In the genomic region with DNA sequence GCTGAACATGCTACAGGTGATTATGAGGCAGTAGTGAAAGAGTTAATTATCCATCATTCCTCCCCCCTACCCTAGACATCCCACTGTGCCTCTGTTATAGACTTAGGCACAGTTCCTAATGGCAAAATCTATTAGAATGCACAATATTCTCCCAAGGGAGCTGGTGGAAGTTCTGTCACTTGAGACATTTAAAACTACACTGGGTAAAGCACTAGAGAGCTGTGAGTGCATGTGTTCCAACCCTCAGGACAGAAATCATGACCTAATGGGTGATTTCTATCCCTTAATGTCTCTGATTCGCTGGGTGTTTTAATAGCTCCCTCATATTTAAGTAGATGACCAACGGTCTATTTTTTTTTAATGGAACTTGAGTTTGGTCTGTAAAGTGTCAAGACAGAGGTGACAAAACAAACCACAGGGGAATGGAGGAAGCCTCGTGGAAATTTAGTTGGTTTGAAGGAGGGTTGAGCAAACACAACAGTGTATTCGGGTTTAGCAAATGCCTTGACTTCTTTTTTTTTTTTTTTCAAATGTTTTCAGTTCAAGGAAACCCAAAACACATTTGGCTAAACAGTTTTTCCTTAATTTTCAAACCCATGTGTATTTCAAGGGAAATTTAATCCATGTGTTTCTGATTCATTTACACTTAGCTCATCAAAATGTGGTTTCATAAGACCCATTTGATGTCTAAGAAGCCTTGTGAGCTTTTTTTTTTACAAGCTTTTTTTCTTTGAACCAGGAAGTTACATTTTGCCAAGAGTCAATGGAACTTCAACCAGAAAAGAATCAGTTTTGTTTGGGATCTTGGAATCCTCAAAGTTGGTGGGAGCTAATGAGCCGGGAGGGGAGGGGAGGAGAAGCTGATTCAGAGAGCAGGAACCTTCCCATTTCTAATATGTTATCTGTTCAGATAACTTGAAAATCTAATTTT, we compare ENCODE assay signal across 14 cellular contexts.
DNase-seq lines count a peak whose midpoint lies in the region; FAIRE-seq and TF ChIP-seq lines count a peak whose summit lies in the region.
"Had no signal": no experiment of that assay in that cellular context is flagged by ENCODE, and none has a peak within 500 bp of the region (broad histone marks: within the 10 kb centered on the region; RNA-seq: fewer than 3 reads in every experiment).

No MANE protein-coding gene starts in this region.

- H3K27me3 ChIP-seq in bronchial epithelial cell (ENCODE audit: control insufficient read depth, insufficient read depth, low read length), result no peaks in the 10 kb centered on the region
- H3K27me3 ChIP-seq in tibial artery, result no peaks in the 10 kb centered on the region
- H3K27me3 ChIP-seq in CD8-positive, alpha-beta memory T cell (ENCODE audit: insufficient read depth, low read length, poor library complexity, severe bottlenecking), result no peaks in the 10 kb centered on the region

- no peaks in the 10 kb centered on the region for H3K9me3 Mint-ChIP-seq in CD8-positive, alpha-beta memory T cell
- H3K9me3 Mint-ChIP-seq: central memory CD8-positive, alpha-beta T cell; T-helper 1 cell treated with Interleukin-12 subunit alpha and Interleukin-12 subunit beta and Interleukin-4 antibody, amounts not matched to agents 30 μg/mL and 1 μg/mL, for 36 hours had no signal

- no peaks in the 10 kb centered on the region for H3K36me3 ChIP-seq in bronchial epithelial cell (ENCODE audit: control insufficient read depth, insufficient read depth, low read length)
- no peaks in the 10 kb centered on the region for H3K36me3 ChIP-seq in tibial artery
- no peaks in the 10 kb centered on the region for H3K36me3 ChIP-seq in CD8-positive, alpha-beta memory T cell (ENCODE audit: insufficient read depth, low read length)

- H3K4me3 Mint-ChIP-seq in CD8-positive, alpha-beta memory T cell, result no peak overlapping the region
- H3K4me3 Mint-ChIP-seq: central memory CD8-positive, alpha-beta T cell; T-helper 1 cell treated with Interleukin-12 subunit alpha and Interleukin-12 subunit beta and Interleukin-4 antibody, amounts not matched to agents 30 μg/mL and 1 μg/mL, for 36 hours had no signal

- DNase-seq in AG09319 (ENCODE audit: extremely low read depth, low read depth), result peak; percentile 38
- DNase-seq in HS-5 (ENCODE audit: low read depth), result peak; percentile 49
- peak; percentile 58 for DNase-seq in bronchial epithelial cell (ENCODE audit: low read depth)
- DNase-seq in kidney tubule cell (ENCODE audit: low spot score), result peak; percentile 32
- DNase-seq in SKM-1 treated with dmso at 0.1 percent for 144 hours (lab: John Stamatoyannopoulos, UW; ENCODE audit: unreplicated experiment), result no peak
- no peak for DNase-seq in head of caudate nucleus
- no peak for DNase-seq in tibial artery
- DNase-seq in CD8-positive, alpha-beta memory T cell, result no peak
- DNase-seq: activated effector memory CD4-positive, alpha-beta T cell treated with Interleukin-2 at 50 U/mL for 16 hours; kidney had no signal

- intact Hi-C loops in head of caudate nucleus (cut with DNase I) (no loop called here), tibial artery (cut with DNase I; ENCODE audit: low total_unique reads) (no loop called here)

- peaks cover 0 to 4% (median 2%) of the 10 kb centered on the region in 4 donors for H3K4me1 ChIP-seq in tibial artery
- H3K4me1 ChIP-seq in CD8-positive, alpha-beta memory T cell (ENCODE audit: insufficient read depth, low read length), result no peaks in the 10 kb centered on the region

- FAIRE-seq in bronchial epithelial cell (lab: Jason Lieb, UNC), result no peak
- FAIRE-seq: HTR-8/SVneo, kidney had no signal

- POLR2A ChIA-PET in CD8-positive, alpha-beta memory T cell (lab: Charles Lee), result no interaction called here

- CTCF ChIA-PET in CD8-positive, alpha-beta memory T cell (lab: Charles Lee), result no interaction called here

- peaks cover 0 to 1% of the 10 kb centered on the region in 2 donors for H3K27me3 Mint-ChIP-seq in CD8-positive, alpha-beta memory T cell

- no peak overlapping the region for H3K27ac Mint-ChIP-seq in CD8-positive, alpha-beta memory T cell
- H3K27ac Mint-ChIP-seq: T-helper 1 cell treated with Interleukin-12 subunit alpha and Interleukin-12 subunit beta and Interleukin-4 antibody, amounts not matched to agents 30 μg/mL and 1 μg/mL, for 36 hours had no signal

- no peaks in the 10 kb centered on the region for H3K36me3 Mint-ChIP-seq in CD8-positive, alpha-beta memory T cell

- no peak overlapping the region for H3K27ac ChIP-seq in tibial artery
- no peak overlapping the region for H3K27ac ChIP-seq in CD8-positive, alpha-beta memory T cell (ENCODE audit: low read depth, low read length)
- H3K27ac ChIP-seq: C4-2B had no signal

- H3K9me3 ChIP-seq in tibial artery, result no peaks in the 10 kb centered on the region
- no peaks in the 10 kb centered on the region for H3K9me3 ChIP-seq in CD8-positive, alpha-beta memory T cell (ENCODE audit: low read length)

- TF ChIP-seq CTCF in AG09319 (IDR thresholded peaks at IDR 0.05; ENCODE audit: low read depth, low read length) (no peak), bronchial epithelial cell (IDR thresholded peaks at IDR 0.05; ENCODE audit: insufficient read depth, low read length, severe bottlenecking) (no peak), tibial artery (IDR thresholded peaks at IDR 0.05) (no peak)

- no peak overlapping the region for H3K4me3 ChIP-seq in bronchial epithelial cell (ENCODE audit: low read depth, low read length)
- H3K4me3 ChIP-seq in tibial artery, result no peak overlapping the region
- H3K4me3 ChIP-seq in CD8-positive, alpha-beta memory T cell (ENCODE audit: low read length), result no peak overlapping the region

- no peaks in the 10 kb centered on the region for H3K4me1 Mint-ChIP-seq in CD8-positive, alpha-beta memory T cell
- H3K4me1 Mint-ChIP-seq: central memory CD8-positive, alpha-beta T cell had no signal

Comparison
In these comparisons a context has a peak if more than half of its experiments do, and no peak if none do; other contexts are left out.
1. DNase-seq: peak in AG09319 (single experiment), HS-5 (single experiment), bronchial epithelial cell (single experiment) and kidney tubule cell (single experiment); none in SKM-1 treated with dmso at 0.1 percent for 144 hours (single experiment), head of caudate nucleus (0 of 42), tibial artery (0 of 2) and CD8-positive, alpha-beta memory T cell (0 of 5).